17 cellular contexts compared by ENCODE assay signal in the genomic region with DNA sequence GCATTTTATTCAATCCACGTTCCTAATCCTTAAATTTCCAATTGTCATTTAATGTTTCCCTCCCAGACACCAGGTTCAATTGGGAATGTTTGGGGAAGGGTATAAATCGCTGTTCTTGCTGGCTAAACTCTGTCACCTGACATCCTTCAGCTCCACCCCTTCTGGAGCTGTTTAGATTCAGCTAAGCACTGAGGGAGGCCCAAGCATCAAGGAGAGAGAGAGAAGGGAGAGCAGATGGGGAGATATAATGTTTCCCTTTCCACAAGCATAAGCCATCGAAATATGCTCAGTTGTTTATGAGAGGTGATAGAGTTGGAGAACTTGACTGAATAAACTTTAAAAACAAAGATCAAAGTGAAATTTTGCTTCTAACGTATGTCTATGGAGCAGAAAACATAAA.
A peak's percentile ranks its signal among the peaks of the same experiment; 100 is the strongest.
DNase-seq lines count a peak whose midpoint lies in the region; ATAC-seq and TF ChIP-seq lines count a peak whose summit lies in the region.
"Had no signal": no experiment of that assay in that cellular context is flagged by ENCODE, and none has a peak within 500 bp of the region (broad histone marks: within the 10 kb centered on the region; RNA-seq: fewer than 3 reads in every experiment).

No MANE protein-coding gene starts in this region.

- H3K9me3 ChIP-seq in muscle layer of colon (ENCODE audit: low read length): no peaks in the 10 kb centered on the region
- no peaks in the 10 kb centered on the region for H3K9me3 ChIP-seq in tibial artery
- H3K9me3 ChIP-seq: BE2C had no signal

- H3K27me3 ChIP-seq in muscle layer of colon (ENCODE audit: control insufficient read depth in 1 of 2, insufficient read depth in 2 of 2, low read length in 2 of 2) (no peaks in the 10 kb centered on the region), tibial artery (no peaks in the 10 kb centered on the region)
- H3K27me3 ChIP-seq: BE2C had no signal

- intact Hi-C loops in tibial artery (cut with DNase I; ENCODE audit: low total_unique reads) (no loop called here), posterior cingulate gyrus (cut with DNase I) (no loop called here)

- H3K4me3 ChIP-seq in muscle layer of colon (ENCODE audit: low read depth in 1 of 2, low read length in 2 of 2): peak overlapping the region in 1 of 2 donors; percentile 88
- peak overlapping the region; percentile 57 to 70 for H3K4me3 ChIP-seq in tibial artery

- TF ChIP-seq CTCF in tibial artery (IDR thresholded peaks at IDR 0.05): no peak

- peaks cover 10% of the 10 kb centered on the region for H3K4me1 ChIP-seq in muscle layer of colon (ENCODE audit: insufficient read depth, low read length)
- H3K4me1 ChIP-seq in tibial artery: peaks cover 0 to 10% (median 3%) of the 10 kb centered on the region in 4 donors
- H3K4me1 ChIP-seq: BE2C had no signal

- H3K36me3 ChIP-seq in muscle layer of colon (ENCODE audit: insufficient read depth, low read length) (peaks cover 11% of the 10 kb centered on the region), tibial artery (no peaks in the 10 kb centered on the region)
- H3K36me3 ChIP-seq: BE2C had no signal

- H3K27ac ChIP-seq in muscle layer of colon (ENCODE audit: low read depth, low read length) (peak overlapping the region; percentile 70), tibial artery (peak overlapping the region; percentile 45 to 84)

- DNase-seq in NCI-H82 treated with DMSO at 0.1 percent for 48 hours (lab: John Stamatoyannopoulos, UW; ENCODE audit: unreplicated experiment): peak; percentile 70
- peak; percentile 12 for DNase-seq in globus pallidus (ENCODE audit: low spot score)
- DNase-seq in tibial artery: no peak
- no peak for DNase-seq in nucleus accumbens (lab: John Stamatoyannopoulos, UW)
- DNase-seq in SIG-M5 (lab: John Stamatoyannopoulos, UW): no peak
- DNase-seq in posterior cingulate gyrus: no peak
- DNase-seq: activated CD4-positive, alpha-beta T cell treated with anti-CD3 and anti-CD28 coated beads, Interleukin-2, amount 10 ng/mL, durations not matched to agents 7 days and 5 days; activated naive CD8-positive, alpha-beta T cell treated with anti-CD3 and anti-CD28 coated beads for 36 hours; activated T-cell treated with anti-CD3 and anti-CD28 coated beads, Interleukin-2, amount 50 U/mL, for 24 hours; BE2C; cerebellar nuclear complex; DMS153; HFFc6; NCI-H1694; T-helper 9 cell had no signal

- H3K9ac ChIP-seq in muscle layer of colon (ENCODE audit: low read length): peak overlapping the region; percentile 92

- no peak for ATAC-seq in HG03108 (IDR thresholded peaks at IDR 0.05; ENCODE audit: unreplicated experiment)

Comparison
In these comparisons a context has a peak if more than half of its experiments do, and no peak if none do; other contexts are left out.
1. DNase-seq: peak in NCI-H82 treated with DMSO at 0.1 percent for 48 hours (single experiment) and globus pallidus (single experiment); none in tibial artery (0 of 2), nucleus accumbens (0 of 56), SIG-M5 (single experiment) and posterior cingulate gyrus (0 of 10).